Comparison of ENCODE assay signal across 2 cellular contexts in the genomic region with DNA sequence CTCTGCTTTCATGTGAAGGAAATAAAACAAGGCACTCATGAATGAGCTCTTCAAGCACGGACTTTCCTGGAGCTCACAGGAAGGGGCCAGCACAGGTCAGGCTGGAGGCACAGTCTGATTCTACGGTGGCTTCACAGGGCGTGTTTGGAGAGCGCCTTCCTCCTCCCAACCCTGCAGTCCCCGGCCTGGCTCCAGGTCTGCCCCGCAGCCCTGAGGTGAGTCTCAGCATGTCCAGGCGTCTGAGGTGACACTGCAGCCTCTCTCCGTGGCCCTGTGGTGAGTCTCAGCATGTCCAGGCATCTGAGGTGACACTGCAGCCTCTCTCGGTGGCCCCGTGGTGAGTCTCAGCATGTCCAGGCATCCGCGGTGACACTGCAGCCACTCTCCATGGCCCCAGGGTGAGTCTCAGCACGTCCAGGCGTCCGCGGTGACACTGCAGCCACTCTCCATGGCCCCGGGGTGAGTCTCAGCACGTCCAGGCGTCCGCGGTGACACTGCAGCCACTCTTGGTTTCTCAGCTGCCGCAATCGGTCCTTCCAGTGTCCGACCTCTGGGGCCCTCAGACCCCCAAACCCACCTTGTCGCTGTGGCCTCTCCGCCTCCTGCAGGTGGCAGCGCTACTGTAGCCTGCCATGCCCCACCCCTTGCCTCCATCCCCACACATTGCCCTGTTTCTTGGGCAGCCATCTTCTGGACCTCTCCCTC.
TF ChIP-seq lines count a peak whose summit lies in the region.

No MANE protein-coding gene starts in this region.

TF ChIP-seq in HepG2, 621 proteins besides CTCF, POLR2A, EP300 and RAD21 (continued from another document):
- TF ChIP-seq, protein P1, sequence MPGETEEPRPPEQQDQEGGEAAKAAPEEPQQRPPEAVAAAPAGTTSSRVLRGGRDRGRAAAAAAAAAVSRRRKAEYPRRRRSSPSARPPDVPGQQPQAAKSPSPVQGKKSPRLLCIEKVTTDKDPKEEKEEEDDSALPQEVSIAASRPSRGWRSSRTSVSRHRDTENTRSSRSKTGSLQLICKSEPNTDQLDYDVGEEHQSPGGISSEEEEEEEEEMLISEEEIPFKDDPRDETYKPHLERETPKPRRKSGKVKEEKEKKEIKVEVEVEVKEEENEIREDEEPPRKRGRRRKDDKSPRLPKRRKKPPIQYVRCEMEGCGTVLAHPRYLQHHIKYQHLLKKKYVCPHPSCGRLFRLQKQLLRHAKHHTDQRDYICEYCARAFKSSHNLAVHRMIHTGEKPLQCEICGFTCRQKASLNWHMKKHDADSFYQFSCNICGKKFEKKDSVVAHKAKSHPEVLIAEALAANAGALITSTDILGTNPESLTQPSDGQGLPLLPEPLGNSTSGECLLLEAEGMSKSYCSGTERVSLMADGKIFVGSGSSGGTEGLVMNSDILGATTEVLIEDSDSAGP (CRISPR knock-in tag; IDR thresholded peaks at IDR 0.05; ENCODE audit: borderline replicate concordance): no peak
- TF ChIP-seq, protein P2, sequence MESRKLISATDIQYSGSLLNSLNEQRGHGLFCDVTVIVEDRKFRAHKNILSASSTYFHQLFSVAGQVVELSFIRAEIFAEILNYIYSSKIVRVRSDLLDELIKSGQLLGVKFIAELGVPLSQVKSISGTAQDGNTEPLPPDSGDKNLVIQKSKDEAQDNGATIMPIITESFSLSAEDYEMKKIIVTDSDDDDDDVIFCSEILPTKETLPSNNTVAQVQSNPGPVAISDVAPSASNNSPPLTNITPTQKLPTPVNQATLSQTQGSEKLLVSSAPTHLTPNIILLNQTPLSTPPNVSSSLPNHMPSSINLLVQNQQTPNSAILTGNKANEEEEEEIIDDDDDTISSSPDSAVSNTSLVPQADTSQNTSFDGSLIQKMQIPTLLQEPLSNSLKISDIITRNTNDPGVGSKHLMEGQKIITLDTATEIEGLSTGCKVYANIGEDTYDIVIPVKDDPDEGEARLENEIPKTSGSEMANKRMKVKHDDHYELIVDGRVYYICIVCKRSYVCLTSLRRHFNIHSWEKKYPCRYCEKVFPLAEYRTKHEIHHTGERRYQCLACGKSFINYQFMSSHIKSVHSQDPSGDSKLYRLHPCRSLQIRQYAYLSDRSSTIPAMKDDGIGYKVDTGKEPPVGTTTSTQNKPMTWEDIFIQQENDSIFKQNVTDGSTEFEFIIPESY (CRISPR knock-in tag; IDR thresholded peaks at IDR 0.05): peak; percentile 78
- TF ChIP-seq, protein P3, sequence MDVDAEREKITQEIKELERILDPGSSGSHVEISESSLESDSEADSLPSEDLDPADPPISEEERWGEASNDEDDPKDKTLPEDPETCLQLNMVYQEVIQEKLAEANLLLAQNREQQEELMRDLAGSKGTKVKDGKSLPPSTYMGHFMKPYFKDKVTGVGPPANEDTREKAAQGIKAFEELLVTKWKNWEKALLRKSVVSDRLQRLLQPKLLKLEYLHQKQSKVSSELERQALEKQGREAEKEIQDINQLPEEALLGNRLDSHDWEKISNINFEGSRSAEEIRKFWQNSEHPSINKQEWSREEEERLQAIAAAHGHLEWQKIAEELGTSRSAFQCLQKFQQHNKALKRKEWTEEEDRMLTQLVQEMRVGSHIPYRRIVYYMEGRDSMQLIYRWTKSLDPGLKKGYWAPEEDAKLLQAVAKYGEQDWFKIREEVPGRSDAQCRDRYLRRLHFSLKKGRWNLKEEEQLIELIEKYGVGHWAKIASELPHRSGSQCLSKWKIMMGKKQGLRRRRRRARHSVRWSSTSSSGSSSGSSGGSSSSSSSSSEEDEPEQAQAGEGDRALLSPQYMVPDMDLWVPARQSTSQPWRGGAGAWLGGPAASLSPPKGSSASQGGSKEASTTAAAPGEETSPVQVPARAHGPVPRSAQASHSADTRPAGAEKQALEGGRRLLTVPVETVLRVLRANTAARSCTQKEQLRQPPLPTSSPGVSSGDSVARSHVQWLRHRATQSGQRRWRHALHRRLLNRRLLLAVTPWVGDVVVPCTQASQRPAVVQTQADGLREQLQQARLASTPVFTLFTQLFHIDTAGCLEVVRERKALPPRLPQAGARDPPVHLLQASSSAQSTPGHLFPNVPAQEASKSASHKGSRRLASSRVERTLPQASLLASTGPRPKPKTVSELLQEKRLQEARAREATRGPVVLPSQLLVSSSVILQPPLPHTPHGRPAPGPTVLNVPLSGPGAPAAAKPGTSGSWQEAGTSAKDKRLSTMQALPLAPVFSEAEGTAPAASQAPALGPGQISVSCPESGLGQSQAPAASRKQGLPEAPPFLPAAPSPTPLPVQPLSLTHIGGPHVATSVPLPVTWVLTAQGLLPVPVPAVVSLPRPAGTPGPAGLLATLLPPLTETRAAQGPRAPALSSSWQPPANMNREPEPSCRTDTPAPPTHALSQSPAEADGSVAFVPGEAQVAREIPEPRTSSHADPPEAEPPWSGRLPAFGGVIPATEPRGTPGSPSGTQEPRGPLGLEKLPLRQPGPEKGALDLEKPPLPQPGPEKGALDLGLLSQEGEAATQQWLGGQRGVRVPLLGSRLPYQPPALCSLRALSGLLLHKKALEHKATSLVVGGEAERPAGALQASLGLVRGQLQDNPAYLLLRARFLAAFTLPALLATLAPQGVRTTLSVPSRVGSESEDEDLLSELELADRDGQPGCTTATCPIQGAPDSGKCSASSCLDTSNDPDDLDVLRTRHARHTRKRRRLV (CRISPR knock-in tag; IDR thresholded peaks at IDR 0.05): no peak
- TF ChIP-seq HNRNPUL1 (IDR thresholded peaks at IDR 0.05; ENCODE audit: low read depth, low read length) (no peak), MIER2 (CRISPR knock-in tag; IDR thresholded peaks at IDR 0.05) (no peak), ZNF75D (CRISPR knock-in tag; IDR thresholded peaks at IDR 0.05; ENCODE audit: borderline replicate concordance) (no peak)
- TF ChIP-seq, protein P4, sequence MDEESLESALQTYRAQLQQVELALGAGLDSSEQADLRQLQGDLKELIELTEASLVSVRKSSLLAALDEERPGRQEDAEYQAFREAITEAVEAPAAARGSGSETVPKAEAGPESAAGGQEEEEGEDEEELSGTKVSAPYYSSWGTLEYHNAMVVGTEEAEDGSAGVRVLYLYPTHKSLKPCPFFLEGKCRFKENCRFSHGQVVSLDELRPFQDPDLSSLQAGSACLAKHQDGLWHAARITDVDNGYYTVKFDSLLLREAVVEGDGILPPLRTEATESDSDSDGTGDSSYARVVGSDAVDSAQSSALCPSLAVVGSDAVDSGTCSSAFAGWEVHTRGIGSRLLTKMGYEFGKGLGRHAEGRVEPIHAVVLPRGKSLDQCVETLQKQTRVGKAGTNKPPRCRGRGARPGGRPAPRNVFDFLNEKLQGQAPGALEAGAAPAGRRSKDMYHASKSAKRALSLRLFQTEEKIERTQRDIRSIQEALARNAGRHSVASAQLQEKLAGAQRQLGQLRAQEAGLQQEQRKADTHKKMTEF (CRISPR knock-in tag; IDR thresholded peaks at IDR 0.05): no peak
- TF ChIP-seq, protein P5, sequence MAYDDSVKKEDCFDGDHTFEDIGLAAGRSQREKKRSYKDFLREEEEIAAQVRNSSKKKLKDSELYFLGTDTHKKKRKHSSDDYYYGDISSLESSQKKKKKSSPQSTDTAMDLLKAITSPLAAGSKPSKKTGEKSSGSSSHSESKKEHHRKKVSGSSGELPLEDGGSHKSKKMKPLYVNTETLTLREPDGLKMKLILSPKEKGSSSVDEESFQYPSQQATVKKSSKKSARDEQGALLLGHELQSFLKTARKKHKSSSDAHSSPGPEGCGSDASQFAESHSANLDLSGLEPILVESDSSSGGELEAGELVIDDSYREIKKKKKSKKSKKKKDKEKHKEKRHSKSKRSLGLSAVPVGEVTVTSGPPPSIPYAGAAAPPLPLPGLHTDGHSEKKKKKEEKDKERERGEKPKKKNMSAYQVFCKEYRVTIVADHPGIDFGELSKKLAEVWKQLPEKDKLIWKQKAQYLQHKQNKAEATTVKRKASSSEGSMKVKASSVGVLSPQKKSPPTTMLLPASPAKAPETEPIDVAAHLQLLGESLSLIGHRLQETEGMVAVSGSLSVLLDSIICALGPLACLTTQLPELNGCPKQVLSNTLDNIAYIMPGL (CRISPR knock-in tag; IDR thresholded peaks at IDR 0.05; ENCODE audit: borderline replicate concordance in 1 of 2, low read depth in 1 of 2): no peak

TF ChIP-seq in WTC11, 78 proteins besides CTCF, POLR2A, EP300 and RAD21:
- TF ChIP-seq, protein P6, sequence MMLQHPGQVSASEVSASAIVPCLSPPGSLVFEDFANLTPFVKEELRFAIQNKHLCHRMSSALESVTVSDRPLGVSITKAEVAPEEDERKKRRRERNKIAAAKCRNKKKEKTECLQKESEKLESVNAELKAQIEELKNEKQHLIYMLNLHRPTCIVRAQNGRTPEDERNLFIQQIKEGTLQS (CRISPR knock-in tag; conservative IDR thresholded peaks at IDR 0.05): no peak
- TF ChIP-seq NFYB (CRISPR knock-in tag; conservative IDR thresholded peaks at IDR 0.05; ENCODE audit: low read depth): no peak
- no peak for TF ChIP-seq ESRRA (CRISPR knock-in tag; IDR thresholded peaks at IDR 0.05; ENCODE audit: borderline replicate concordance)
- no peak for TF ChIP-seq ZBTB21 (CRISPR knock-in tag; IDR thresholded peaks at IDR 0.05; ENCODE audit: borderline replicate concordance)
- TF ChIP-seq ZNF219 (CRISPR knock-in tag; IDR thresholded peaks at IDR 0.05; ENCODE audit: borderline replicate concordance): no peak
- no peak for TF ChIP-seq ZNF263 (CRISPR knock-in tag; IDR thresholded peaks at IDR 0.05; ENCODE audit: low read depth)
- TF ChIP-seq, protein P7, sequence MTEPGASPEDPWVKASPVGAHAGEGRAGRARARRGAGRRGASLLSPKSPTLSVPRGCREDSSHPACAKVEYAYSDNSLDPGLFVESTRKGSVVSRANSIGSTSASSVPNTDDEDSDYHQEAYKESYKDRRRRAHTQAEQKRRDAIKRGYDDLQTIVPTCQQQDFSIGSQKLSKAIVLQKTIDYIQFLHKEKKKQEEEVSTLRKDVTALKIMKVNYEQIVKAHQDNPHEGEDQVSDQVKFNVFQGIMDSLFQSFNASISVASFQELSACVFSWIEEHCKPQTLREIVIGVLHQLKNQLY (CRISPR knock-in tag; IDR thresholded peaks at IDR 0.05): no peak
- no peak for TF ChIP-seq SMAD3 (CRISPR knock-in tag; IDR thresholded peaks at IDR 0.05; ENCODE audit: borderline replicate concordance)
- no peak for TF ChIP-seq ZNF396 (CRISPR knock-in tag; IDR thresholded peaks at IDR 0.05; ENCODE audit: borderline replicate concordance)
- TF ChIP-seq CREB1 (CRISPR knock-in tag; IDR thresholded peaks at IDR 0.05): no peak
- TF ChIP-seq, protein P8, sequence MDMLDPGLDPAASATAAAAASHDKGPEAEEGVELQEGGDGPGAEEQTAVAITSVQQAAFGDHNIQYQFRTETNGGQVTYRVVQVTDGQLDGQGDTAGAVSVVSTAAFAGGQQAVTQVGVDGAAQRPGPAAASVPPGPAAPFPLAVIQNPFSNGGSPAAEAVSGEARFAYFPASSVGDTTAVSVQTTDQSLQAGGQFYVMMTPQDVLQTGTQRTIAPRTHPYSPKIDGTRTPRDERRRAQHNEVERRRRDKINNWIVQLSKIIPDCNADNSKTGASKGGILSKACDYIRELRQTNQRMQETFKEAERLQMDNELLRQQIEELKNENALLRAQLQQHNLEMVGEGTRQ (CRISPR knock-in tag; IDR thresholded peaks at IDR 0.05): no peak
- no peak for TF ChIP-seq ZNF138 (CRISPR knock-in tag; conservative IDR thresholded peaks at IDR 0.05)
- no peak for TF ChIP-seq HMGA2 (CRISPR knock-in tag; IDR thresholded peaks at IDR 0.05)
- TF ChIP-seq, protein P9, sequence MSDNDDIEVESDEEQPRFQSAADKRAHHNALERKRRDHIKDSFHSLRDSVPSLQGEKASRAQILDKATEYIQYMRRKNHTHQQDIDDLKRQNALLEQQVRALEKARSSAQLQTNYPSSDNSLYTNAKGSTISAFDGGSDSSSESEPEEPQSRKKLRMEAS (CRISPR knock-in tag; IDR thresholded peaks at IDR 0.05): no peak
- TF ChIP-seq OVOL2 (CRISPR knock-in tag; IDR thresholded peaks at IDR 0.05; ENCODE audit: borderline replicate concordance): no peak
- TF ChIP-seq, protein P10, sequence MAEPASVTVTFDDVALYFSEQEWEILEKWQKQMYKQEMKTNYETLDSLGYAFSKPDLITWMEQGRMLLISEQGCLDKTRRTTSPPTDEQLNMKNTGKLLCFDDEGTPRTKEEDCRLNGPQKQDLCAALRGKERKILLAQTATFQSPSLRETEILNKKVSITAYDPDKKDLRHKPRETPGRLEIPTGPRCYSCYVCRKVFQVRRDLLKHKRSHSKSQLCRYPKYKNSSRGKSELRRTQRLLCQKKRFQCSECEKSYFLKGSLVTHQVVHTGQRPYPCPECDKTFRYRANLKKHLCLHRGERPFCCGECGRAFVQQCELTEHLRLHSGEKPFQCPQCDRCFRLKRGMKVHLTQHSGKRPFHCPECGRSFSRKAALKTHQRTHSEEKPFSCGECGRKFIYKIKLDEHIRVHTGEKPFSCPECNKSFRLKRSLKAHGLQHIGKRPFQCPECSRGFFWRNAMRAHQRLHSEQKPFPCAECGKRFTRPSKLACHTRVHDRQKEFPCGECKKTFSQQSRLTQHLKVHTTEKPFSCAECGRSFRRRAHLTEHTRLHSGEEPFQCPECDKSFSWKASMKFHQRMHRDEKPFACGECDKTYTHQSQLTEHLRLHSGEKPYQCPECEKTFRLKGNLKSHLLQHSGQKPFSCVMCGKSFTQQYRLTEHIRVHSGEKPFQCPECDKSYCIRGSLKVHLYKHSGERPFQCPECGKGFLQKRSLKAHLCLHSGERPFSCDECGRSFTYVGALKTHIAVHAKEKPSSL (CRISPR knock-in tag; conservative IDR thresholded peaks at IDR 0.05): no peak
- TF ChIP-seq, protein P11, sequence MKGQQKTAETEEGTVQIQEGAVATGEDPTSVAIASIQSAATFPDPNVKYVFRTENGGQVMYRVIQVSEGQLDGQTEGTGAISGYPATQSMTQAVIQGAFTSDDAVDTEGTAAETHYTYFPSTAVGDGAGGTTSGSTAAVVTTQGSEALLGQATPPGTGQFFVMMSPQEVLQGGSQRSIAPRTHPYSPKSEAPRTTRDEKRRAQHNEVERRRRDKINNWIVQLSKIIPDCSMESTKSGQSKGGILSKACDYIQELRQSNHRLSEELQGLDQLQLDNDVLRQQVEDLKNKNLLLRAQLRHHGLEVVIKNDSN (CRISPR knock-in tag; IDR thresholded peaks at IDR 0.05): no peak
- TF ChIP-seq NFATC4 (CRISPR knock-in tag; IDR thresholded peaks at IDR 0.05): no peak
- TF ChIP-seq ZNF121 (CRISPR knock-in tag; IDR thresholded peaks at IDR 0.05): no peak
